1 cellular context compared by ENCODE assay signal in the genomic region with DNA sequence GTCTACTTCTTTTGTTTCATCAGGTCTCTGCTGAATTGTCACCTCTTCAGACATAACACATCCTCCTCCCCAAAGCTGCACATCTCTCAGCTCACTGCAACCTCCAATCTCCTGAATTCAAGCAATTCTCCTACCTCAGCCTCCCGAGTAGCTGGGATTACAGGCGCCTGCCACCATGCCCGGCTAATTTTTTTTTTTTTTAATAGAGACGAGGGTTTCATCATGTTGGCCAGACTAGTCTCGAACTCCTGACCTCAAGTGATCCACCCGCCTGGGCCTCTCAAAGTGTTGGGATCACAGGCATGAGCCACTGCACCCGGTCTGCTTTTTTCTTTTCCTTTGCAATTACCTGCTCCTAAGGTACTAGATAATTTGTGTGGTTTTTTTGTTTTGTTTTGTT.
A peak's percentile ranks its signal among the peaks of the same experiment; 100 is the strongest.
TF ChIP-seq lines count a peak whose summit lies in the region.

No MANE protein-coding gene starts in this region.

TF ChIP-seq in HepG2, 621 proteins besides CTCF, POLR2A, EP300 and RAD21:
- TF ChIP-seq, protein P1, sequence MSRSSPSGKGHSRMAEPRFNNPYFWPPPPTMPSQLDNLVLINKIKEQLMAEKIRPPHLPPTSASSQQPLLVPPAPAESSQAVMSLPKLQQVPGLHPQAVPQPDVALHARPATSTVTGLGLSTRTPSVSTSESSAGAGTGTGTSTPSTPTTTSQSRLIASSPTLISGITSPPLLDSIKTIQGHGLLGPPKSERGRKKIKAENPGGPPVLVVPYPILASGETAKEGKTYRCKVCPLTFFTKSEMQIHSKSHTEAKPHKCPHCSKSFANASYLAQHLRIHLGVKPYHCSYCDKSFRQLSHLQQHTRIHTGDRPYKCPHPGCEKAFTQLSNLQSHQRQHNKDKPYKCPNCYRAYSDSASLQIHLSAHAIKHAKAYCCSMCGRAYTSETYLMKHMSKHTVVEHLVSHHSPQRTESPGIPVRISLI (CRISPR knock-in tag; IDR thresholded peaks at IDR 0.05; ENCODE audit: borderline replicate concordance): 0 out of 2 replicates have a peak, but pooled peaks have one; percentile 21
- TF ChIP-seq, protein P2, sequence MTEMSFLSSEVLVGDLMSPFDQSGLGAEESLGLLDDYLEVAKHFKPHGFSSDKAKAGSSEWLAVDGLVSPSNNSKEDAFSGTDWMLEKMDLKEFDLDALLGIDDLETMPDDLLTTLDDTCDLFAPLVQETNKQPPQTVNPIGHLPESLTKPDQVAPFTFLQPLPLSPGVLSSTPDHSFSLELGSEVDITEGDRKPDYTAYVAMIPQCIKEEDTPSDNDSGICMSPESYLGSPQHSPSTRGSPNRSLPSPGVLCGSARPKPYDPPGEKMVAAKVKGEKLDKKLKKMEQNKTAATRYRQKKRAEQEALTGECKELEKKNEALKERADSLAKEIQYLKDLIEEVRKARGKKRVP (CRISPR knock-in tag; IDR thresholded peaks at IDR 0.05): peak in 1 of 2 experiments; percentile 56; a peak in 1 of 4 replicates
- TF ChIP-seq ZNF564 (CRISPR knock-in tag; IDR thresholded peaks at IDR 0.05) (peak; percentile 43; the same call in 1 of the 2 replicates), ZMYM2 (CRISPR knock-in tag; IDR thresholded peaks at IDR 0.05) (peak; percentile 51; the same call in 1 of the 2 replicates), ZNF816 (CRISPR knock-in tag; IDR thresholded peaks at IDR 0.05; ENCODE audit: borderline replicate concordance) (0 out of 2 replicates have a peak, but pooled peaks have one; percentile 41)
